ENCODE assay signal across 1 cellular context in genomic region chr14:23319746-23320583, GRCh38.
A peak's percentile ranks its signal among the peaks of the same experiment; 100 is the strongest.
TF ChIP-seq lines count a peak whose summit lies in the region.

No MANE protein-coding gene starts in this region.

TF ChIP-seq in HepG2, 621 proteins besides CTCF, POLR2A, EP300 and RAD21 (continued from another document):
- no peak for TF ChIP-seq ZNF513 (CRISPR knock-in tag; conservative IDR thresholded peaks at IDR 0.05)
- peak; percentile 57 for TF ChIP-seq HNRNPK (IDR thresholded peaks at IDR 0.05; ENCODE audit: low read depth, low read length, poor library complexity, severe bottlenecking)
- TF ChIP-seq PHF20 (CRISPR knock-in tag; IDR thresholded peaks at IDR 0.05): no peak
- TF ChIP-seq ATF6 (CRISPR knock-in tag; conservative IDR thresholded peaks at IDR 0.05): no peak
- TF ChIP-seq ZNF784 (CRISPR knock-in tag; IDR thresholded peaks at IDR 0.05; ENCODE audit: borderline replicate concordance): no peak
